ENCODE assay signal across 8 cellular contexts in the genomic region with DNA sequence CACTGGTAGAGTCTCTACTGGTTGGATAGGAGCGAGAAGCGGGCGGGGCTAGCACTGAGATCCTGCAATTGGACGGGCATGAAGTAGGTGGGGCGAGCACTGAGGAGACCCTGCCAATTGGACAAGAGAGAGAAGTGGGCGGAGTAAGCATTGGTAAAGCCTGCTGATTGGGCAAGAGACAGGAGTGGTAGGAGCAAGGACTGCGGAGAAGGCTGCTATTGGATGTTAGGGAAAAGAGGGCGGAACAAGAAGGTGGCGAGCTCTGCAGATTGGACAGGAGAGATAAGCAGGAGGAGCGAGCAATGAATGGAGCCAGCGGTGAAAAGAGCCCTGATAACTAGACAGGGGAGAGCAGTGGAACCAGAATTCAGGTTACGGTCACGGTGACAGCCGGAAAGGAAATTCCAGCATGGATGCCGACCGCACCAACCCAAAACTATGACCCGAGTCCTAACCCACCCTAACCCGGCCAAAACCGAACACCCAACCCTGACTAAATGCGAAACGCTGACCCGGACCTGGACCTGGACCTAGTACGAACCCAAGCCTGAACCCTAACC. TPM values are rescaled to one million over a fixed set of nuclear protein-coding genes. Genes with fewer than 3 reads are reported as not detected.
DNase-seq lines count a peak whose midpoint lies in the region; ATAC-seq and TF ChIP-seq lines count a peak whose summit lies in the region.

No MANE protein-coding gene starts in this region.

- H3K4me1 ChIP-seq in mammary epithelial cell (ENCODE audit: insufficient read depth, low read length) = no peaks in the 10 kb centered on the region

- no peaks in the 10 kb centered on the region for H3K9me3 ChIP-seq in mammary epithelial cell (replicated peaks; ENCODE audit: insufficient read depth, low read length)

- dilution Hi-C loops in mammary epithelial cell (cut with HindIII; ENCODE audit: low sequenced_read_pairs) = no loop called here

- H3K4me3 ChIP-seq in GM12865 (ENCODE audit: low read depth, low read length) (no peak overlapping the region), mammary epithelial cell (replicated peaks in 1 of 3; ENCODE audit: insufficient read depth in 1 of 3, low read depth in 2 of 3, low read length in 3 of 3) (no peak overlapping the region)

- intact Hi-C loops in mammary epithelial cell (cut with micrococcal nuclease) (loop anchor here (5.0 kb wide), 2 partner anchors 560 to 840 kb away; no protein-coding TSS in a partner anchor), posterior vena cava (cut with DNase I) (loop anchor here in 1 of 2 donors (5.0 kb wide), 1 partner anchor 250 kb away; no protein-coding TSS in a partner anchor)

- no peaks in the 10 kb centered on the region for H3K27me3 ChIP-seq in mammary epithelial cell (ENCODE audit: insufficient read depth, low read length)

- CTCF ChIA-PET in mammary epithelial cell (lab: Charles Lee; ENCODE audit: low non-redundant PET) = no interaction called here

- DNase-seq in GM12865 (ENCODE audit: low read depth) (peak; percentile 42), NCI-H460 (ENCODE audit: extremely low read depth, low read depth) (peak; percentile 31), mammary epithelial cell (peak; percentile 11), posterior vena cava (ENCODE audit: low spot score) (peak; percentile 64), OCI-M2 (lab: John Stamatoyannopoulos, UW; ENCODE audit: unreplicated experiment) (no peak)

- no peak overlapping the region for H3K27ac ChIP-seq in mammary epithelial cell (ENCODE audit: insufficient read depth, low read depth, low read length)

- TF ChIP-seq CTCF in GM12865 (IDR thresholded peaks at IDR 0.05; ENCODE audit: insufficient read depth, low read depth, low read length, missing control alignments) = no peak
- no peak for TF ChIP-seq CTCF in mammary epithelial cell (conservative IDR thresholded peaks at IDR 0.05 in 1 of 2, IDR thresholded peaks at IDR 0.05 in 1 of 2; ENCODE audit: extremely low read depth in 1 of 2, insufficient read depth in 1 of 2, low read depth in 1 of 2, low read length in 2 of 2)

- no peak overlapping the region for H3K4me2 ChIP-seq in mammary epithelial cell (ENCODE audit: insufficient read depth, low read depth, low read length)

- no peaks in the 10 kb centered on the region for H4K20me1 ChIP-seq in mammary epithelial cell (ENCODE audit: insufficient read depth, low read length)

- ATAC-seq in GM21390 (IDR thresholded peaks at IDR 0.05; ENCODE audit: unreplicated experiment) (no peak), GM18858 (IDR thresholded peaks at IDR 0.05; ENCODE audit: unreplicated experiment) (no peak), GM18867 (IDR thresholded peaks at IDR 0.05; ENCODE audit: unreplicated experiment) (no peak)

- no TSS peak for BruUV-seq in mammary epithelial cell (replicated peaks; lab: Mats Ljungman, UMichigan)

- H3K9ac ChIP-seq in mammary epithelial cell (ENCODE audit: insufficient read depth, low read length) = no peak overlapping the region

- 97% methylated on average over 21 of the region's 23 CpGs for WGBS in mammary epithelial cell (ENCODE audit: low coverage, missing lambda C conversion rate)

- in situ Hi-C loops in mammary epithelial cell (cut with MboI; ENCODE audit: low sequenced_read_pairs in 2 of 2) = no loop called here

- no peak overlapping the region for H2AFZ ChIP-seq in mammary epithelial cell (ENCODE audit: low read depth, low read length)

- H3K36me3 ChIP-seq in mammary epithelial cell (ENCODE audit: insufficient read depth, low read length) = no peaks in the 10 kb centered on the region

- no peaks in the 10 kb centered on the region for H3K79me2 ChIP-seq in mammary epithelial cell (ENCODE audit: insufficient read depth, low read length)

RNA-seq across cellular contexts. Expression of gene SCGB1C2, which starts 4.8 kb away (rescaled TPM):
- not detected in 2 replicates for total RNA-seq in NCI-H460 (2014; rRNA removed; shearing (Covaris generic))
- polyA plus RNA-seq in NCI-H460 (2014; cell fraction: nucleus; rRNA removed) = not detected in 2 replicates
- total RNA-seq in mammary epithelial cell (not detected), posterior vena cava (not detected)
- polyA plus RNA-seq in mammary epithelial cell = not detected
- polyA minus RNA-seq in mammary epithelial cell = not detected

RNA-seq across cellular contexts. Expression of gene DOC2B, which starts 39.3 kb away (rescaled TPM):
- total RNA-seq in NCI-H460 (2014; rRNA removed; shearing (Covaris generic)) = 30.6 and 31.4 TPM in 2 replicates
- 15.7 and 15.9 TPM in 2 replicates for polyA plus RNA-seq in NCI-H460 (2014; cell fraction: nucleus; rRNA removed)
- total RNA-seq in mammary epithelial cell = under 1 TPM in 1 of 2 donors, not detected in 1; 0.19 TPM
- polyA plus RNA-seq in mammary epithelial cell = not detected
- not detected for polyA minus RNA-seq in mammary epithelial cell
- total RNA-seq in posterior vena cava = 10 to 100 TPM; 11.9 to 18.5 TPM

Comparison
In these comparisons a context has a peak if more than half of its experiments do, and no peak if none do; other contexts are left out.
1. RNA of gene DOC2B, which starts 39.3 kb away (total RNA-seq): 30.6 to 31.4 TPM in NCI-H460 and 11.9 to 18.5 TPM in posterior vena cava; 0.19 TPM in mammary epithelial cell; every median in the first group is over 10 times any median in the second.